Comparison of ENCODE assay signal across 9 cellular contexts in genomic region chr13:44197791-44198770, GRCh38.
DNase-seq lines count a peak whose midpoint lies in the region; ATAC-seq and TF ChIP-seq lines count a peak whose summit lies in the region.
"Had no signal": no experiment of that assay in that cellular context is flagged by ENCODE, and none has a peak within 500 bp of the region (broad histone marks: within the 10 kb centered on the region; RNA-seq: fewer than 3 reads in every experiment).

No MANE protein-coding gene starts in this region.

- WGBS in esophagus squamous epithelium, 2 donors: no CpG with 5 or more reads among the region's 1 CpG

- H3K4me3 Mint-ChIP-seq in CD8-positive, alpha-beta T cell: no peak overlapping the region

- H3K9me3 ChIP-seq in esophagus squamous epithelium (no peaks in the 10 kb centered on the region), Karpas-422 (ENCODE audit: low read length) (no peaks in the 10 kb centered on the region)
- no peaks in the 10 kb centered on the region for H3K9me3 ChIP-seq in CD8-positive, alpha-beta T cell (ENCODE audit: low read length)
- H3K9me3 ChIP-seq: neutrophil had no signal

- H3K79me2 ChIP-seq in KMS-11 (ENCODE audit: insufficient read depth, low read depth) (no peaks in the 10 kb centered on the region), Karpas-422 (ENCODE audit: low read length) (no peaks in the 10 kb centered on the region)

- CTCF ChIA-PET in GM10248 (lab: Yijun Ruan, JAX): no interaction called here
- CTCF ChIA-PET in CD8-positive, alpha-beta T cell (lab: Charles Lee): no interaction called here

- H3K4me1 ChIP-seq in KMS-11 (ENCODE audit: low read depth, poor library complexity, severe bottlenecking): peaks cover 44% of the 10 kb centered on the region
- peaks cover 0 to 36% (median 28%) of the 10 kb centered on the region in 3 donors for H3K4me1 ChIP-seq in esophagus squamous epithelium
- H3K4me1 ChIP-seq in Karpas-422 (ENCODE audit: low read length): no peaks in the 10 kb centered on the region
- peaks cover 11% of the 10 kb centered on the region for H3K4me1 ChIP-seq in CD8-positive, alpha-beta T cell (ENCODE audit: insufficient read depth, low read length)

- intact Hi-C loops in esophagus squamous epithelium (cut with DNase I) (no loop called here), left colon (cut with DNase I, micrococcal nuclease) (no loop called here)
- intact Hi-C loops in CD8-positive, alpha-beta T cell (cut with DNase I, micrococcal nuclease): loop anchor here in 1 of 2 experiments (10.0 kb wide), 1 partner anchor 143 kb away; no protein-coding TSS in a partner anchor

- H3K9me3 Mint-ChIP-seq in CD8-positive, alpha-beta T cell: no peaks in the 10 kb centered on the region

- no peak overlapping the region for H3K27ac Mint-ChIP-seq in CD8-positive, alpha-beta T cell

- no peaks in the 10 kb centered on the region for H3K27me3 Mint-ChIP-seq in CD8-positive, alpha-beta T cell (ENCODE audit: low read depth)

- H3K27me3 ChIP-seq in KMS-11 (ENCODE audit: insufficient read depth, low read depth): no peaks in the 10 kb centered on the region
- no peaks in the 10 kb centered on the region for H3K27me3 ChIP-seq in esophagus squamous epithelium
- no peaks in the 10 kb centered on the region for H3K27me3 ChIP-seq in Karpas-422 (ENCODE audit: low read length)
- no peaks in the 10 kb centered on the region for H3K27me3 ChIP-seq in CD8-positive, alpha-beta T cell (ENCODE audit: insufficient read depth, low read length)
- H3K27me3 ChIP-seq: neutrophil had no signal

- H3K36me3 ChIP-seq in KMS-11 (ENCODE audit: insufficient read depth): no peaks in the 10 kb centered on the region
- no peaks in the 10 kb centered on the region for H3K36me3 ChIP-seq in esophagus squamous epithelium
- no peaks in the 10 kb centered on the region for H3K36me3 ChIP-seq in Karpas-422 (ENCODE audit: insufficient read depth, low read length)
- H3K36me3 ChIP-seq in CD8-positive, alpha-beta T cell (ENCODE audit: insufficient read depth, low read length): no peaks in the 10 kb centered on the region
- H3K36me3 ChIP-seq: neutrophil had no signal

- TF ChIP-seq CTCF in GM10248 (IDR thresholded peaks at IDR 0.05; ENCODE audit: control extremely low read depth, extremely low read depth, low read depth, missing control alignments): no peak
- no peak; the same call in 1 of the 2 replicates for TF ChIP-seq CTCF in KMS-11 (conservative IDR thresholded peaks at IDR 0.05; ENCODE audit: low read depth, low read length)
- no peak for TF ChIP-seq CTCF in esophagus squamous epithelium (IDR thresholded peaks at IDR 0.05)
- TF ChIP-seq CTCF in CD8-positive, alpha-beta T cell (IDR thresholded peaks at IDR 0.05): no peak

- H3K9ac ChIP-seq in KMS-11 (peak overlapping the region; percentile 22; the same call in 1 of the 2 replicates), Karpas-422 (ENCODE audit: low read length) (no peak overlapping the region)

- H3K36me3 Mint-ChIP-seq in CD8-positive, alpha-beta T cell: no peaks in the 10 kb centered on the region

- ATAC-seq in GM21381 (IDR thresholded peaks at IDR 0.05; ENCODE audit: unreplicated experiment): peak; percentile 91
- ATAC-seq in CD8-positive, alpha-beta T cell: no peak
- ATAC-seq in left colon: no peak

- H3K27ac ChIP-seq in KMS-11: peak overlapping the region; percentile 84
- H3K27ac ChIP-seq in esophagus squamous epithelium: peak overlapping the region in 3 of 4 donors; percentile 51 to 66 (median 60)
- no peak overlapping the region for H3K27ac ChIP-seq in Karpas-422 (ENCODE audit: low read length)
- H3K27ac ChIP-seq in CD8-positive, alpha-beta T cell (ENCODE audit: low read depth, low read length): no peak overlapping the region
- H3K27ac ChIP-seq: neutrophil had no signal

- no peaks in the 10 kb centered on the region for H4K20me1 ChIP-seq in KMS-11 (ENCODE audit: insufficient read depth)
- H4K20me1 ChIP-seq in Karpas-422 (ENCODE audit: insufficient read depth, low read depth, low read length): no peaks in the 10 kb centered on the region

- peak overlapping the region; percentile 63 for H3K4me2 ChIP-seq in KMS-11
- H3K4me2 ChIP-seq in Karpas-422 (ENCODE audit: low read depth, low read length, poor library complexity, severe bottlenecking): no peak overlapping the region

- H2AFZ ChIP-seq in KMS-11 (ENCODE audit: low read depth) (no peak overlapping the region), Karpas-422 (ENCODE audit: low read length) (no peak overlapping the region)

- no peak for TF ChIP-seq POLR2A in esophagus squamous epithelium (IDR thresholded peaks at IDR 0.05)

- DNase-seq in GM10248 (ENCODE audit: extremely low spot score) (peak; percentile 23), esophagus squamous epithelium (lab: John Stamatoyannopoulos, UW) (no peak), Karpas-422 (no peak), KG1 (lab: John Stamatoyannopoulos, UW) (no peak), left colon (no peak)
- no peak for DNase-seq in CD8-positive, alpha-beta T cell

- POLR2A ChIA-PET in GM10248 (lab: Yijun Ruan, JAX): no interaction called here
- POLR2A ChIA-PET in CD8-positive, alpha-beta T cell (lab: Charles Lee): no interaction called here

- H3K4me3 ChIP-seq in KMS-11 (IDR thresholded peaks at IDR 0.05; ENCODE audit: insufficient read depth, low read depth, low read length) (no peak overlapping the region), esophagus squamous epithelium (no peak overlapping the region), Karpas-422 (ENCODE audit: low read length) (no peak overlapping the region)
- no peak overlapping the region for H3K4me3 ChIP-seq in CD8-positive, alpha-beta T cell (ENCODE audit: low read depth, low read length)

- no peaks in the 10 kb centered on the region for H3K9me2 ChIP-seq in Karpas-422 (replicated peaks; ENCODE audit: insufficient read depth, low read length)

- H3K4me1 Mint-ChIP-seq in CD8-positive, alpha-beta T cell (ENCODE audit: low read depth): peaks cover 20% of the 10 kb centered on the region

Comparison
In these comparisons a context has a peak if more than half of its experiments do, and no peak if none do; other contexts are left out.
1. H3K27ac ChIP-seq: peak in KMS-11 (single experiment) and esophagus squamous epithelium (3 of 4); none in Karpas-422 (single experiment) and CD8-positive, alpha-beta T cell (single experiment).